Comparison of ENCODE assay signal across 21 cellular contexts in the genomic region with DNA sequence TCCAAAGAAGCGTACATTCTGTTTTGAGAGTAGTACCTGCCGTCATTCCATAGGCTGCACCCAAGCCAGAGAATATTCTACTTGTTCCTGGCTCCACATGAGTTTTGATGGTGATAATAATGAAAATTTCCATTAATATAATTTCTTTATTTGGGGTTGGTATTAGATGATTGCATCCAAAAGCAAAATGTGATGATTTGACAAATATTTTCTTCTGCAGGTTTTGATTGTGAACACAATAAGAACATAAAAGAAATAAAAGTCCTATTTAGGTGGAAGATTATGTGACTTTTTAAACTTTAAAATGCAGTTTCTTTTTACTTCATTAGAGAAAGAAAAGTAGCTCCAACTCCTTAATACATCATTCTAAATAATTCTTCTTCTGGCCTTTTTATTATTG.
"Had no signal": no experiment of that assay in that cellular context is flagged by ENCODE, and none has a peak within 500 bp of the region (broad histone marks: within the 10 kb centered on the region; RNA-seq: fewer than 3 reads in every experiment).

No MANE protein-coding gene starts in this region.

- H3K36me3 ChIP-seq: esophagus squamous epithelium, left ventricle myocardium inferior, lower lobe of right lung, neural progenitor cell, prostate gland, thyroid gland had no signal

- ATAC-seq: left colon; right cardiac atrium; stimulated activated naive B cell treated with anti-CD40 and anti-IgM and Interleukin-4, amounts not matched to agents 10 μg/mL and 1 μg/mL and 100 μg/mL, for 72 hours had no signal

- H2AFZ ChIP-seq: neural progenitor cell, parathyroid adenoma had no signal

- H3K4me2 ChIP-seq: neural progenitor cell had no signal

- H3K27me3 ChIP-seq: esophagus squamous epithelium, neural progenitor cell, thyroid gland had no signal

- H3K9ac ChIP-seq: neural progenitor cell, parathyroid adenoma had no signal

- H3K4me3 ChIP-seq: coronary artery, esophagus squamous epithelium, left ventricle myocardium inferior, lower lobe of right lung, neural progenitor cell, prostate gland, thyroid gland had no signal

- H3K4me1 ChIP-seq: left ventricle myocardium inferior, parathyroid adenoma, prostate gland, thyroid gland had no signal

- H3K27ac ChIP-seq: left ventricle myocardium inferior, lower lobe of right lung, neural progenitor cell, parathyroid adenoma, prostate gland, thyroid gland had no signal

- DNase-seq: dermis blood vessel endothelial cell; effector memory CD4-positive, alpha-beta T cell; esophagus squamous epithelium; foreskin melanocyte; immature natural killer cell; islet precursor cell; kidney glomerular epithelial cell; left colon; left ventricle myocardium inferior; lower lobe of right lung; naive B cell; right cardiac atrium; small intestine; stimulated activated CD4-positive, alpha-beta T cell treated with anti-CD3 and anti-CD28 coated beads, Interleukin-15, amount 100 ng/mL, for 24 hours; stimulated activated CD4-positive, alpha-beta T cell treated with anti-CD3 and anti-CD28 coated beads, Interleukin-2, amount 100 ng/mL, for 48 hours; stimulated activated naive B cell treated with anti-CD40 and anti-IgM and Interleukin-4, amounts not matched to agents 10 μg/mL and 1 μg/mL and 100 μg/mL, for 72 hours; thyroid gland had no signal

- H3K9me3 ChIP-seq: esophagus squamous epithelium, left ventricle myocardium inferior, lower lobe of right lung, prostate gland, thyroid gland had no signal
